ENCODE assay signal across 12 cellular contexts in the genomic region with DNA sequence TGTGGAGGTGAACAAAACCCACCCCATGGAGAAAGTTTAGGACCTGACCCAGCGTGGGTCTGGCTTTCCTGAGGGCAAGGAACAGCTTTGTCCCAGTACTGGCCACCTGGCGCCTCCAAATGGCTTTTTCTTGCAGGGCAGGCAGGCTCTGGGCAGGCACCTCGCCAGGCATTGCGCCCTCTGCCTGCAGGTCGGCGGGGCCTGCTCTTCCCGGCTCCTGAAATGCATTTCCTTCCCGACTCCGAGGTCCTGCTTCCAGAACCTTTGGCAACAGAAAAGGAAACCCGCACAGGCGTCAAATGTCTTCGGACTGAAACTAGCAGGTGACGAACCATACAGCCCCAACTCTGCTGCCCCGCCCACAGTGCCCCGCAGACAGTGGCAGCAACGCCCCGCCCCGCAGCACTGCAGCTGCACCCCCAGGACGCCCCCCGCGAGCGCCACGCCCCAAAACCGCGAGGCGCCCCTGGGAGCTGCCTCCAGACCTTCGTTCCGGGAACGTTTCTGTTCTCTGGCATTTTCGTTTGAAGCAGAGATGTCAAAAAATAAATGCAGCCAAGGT.
A peak's percentile ranks its signal among the peaks of the same experiment; 100 is the strongest.
DNase-seq lines count a peak whose midpoint lies in the region; ATAC-seq, FAIRE-seq and TF ChIP-seq lines count a peak whose summit lies in the region.
"Had no signal": no experiment of that assay in that cellular context is flagged by ENCODE, and none has a peak within 500 bp of the region (broad histone marks: within the 10 kb centered on the region; RNA-seq: fewer than 3 reads in every experiment).

No MANE protein-coding gene starts in this region.

- TF ChIP-seq RAD21 in HCT116 (IDR thresholded peaks at IDR 0.05; ENCODE audit: low read depth): peak; percentile 52

- H3K27me3 Mint-ChIP-seq in nephron progenitor cell (ENCODE audit: low read depth, poor library complexity): peaks cover 27% of the 10 kb centered on the region

- no peaks in the 10 kb centered on the region for H3K36me3 Mint-ChIP-seq in nephron progenitor cell (ENCODE audit: low read depth)
- H3K36me3 Mint-ChIP-seq: activated CD4-positive, alpha-beta memory T cell treated with anti-CD3 and anti-CD28 coated beads for 36 hours had no signal

- H3K36me3 ChIP-seq in HCT116 (ENCODE audit: control insufficient read depth in 1 of 2, insufficient read depth in 2 of 2, low read length in 2 of 2) (no peaks in the 10 kb centered on the region), WERI-Rb-1 (no peaks in the 10 kb centered on the region)
- H3K36me3 ChIP-seq: SJSA1 had no signal

- FAIRE-seq in RCC 7860 (lab: Jason Lieb, UNC): no peak
- FAIRE-seq: endometrium had no signal

- peak overlapping the region; percentile 14; the same call in 1 of the 2 replicates for H3K4me2 ChIP-seq in HCT116 (ENCODE audit: low read length)

- no peaks in the 10 kb centered on the region for H4K20me1 ChIP-seq in HCT116 (ENCODE audit: insufficient read depth)

- intact Hi-C loops in HCT116 (cut with micrococcal nuclease): loop anchor here (5.0 kb wide), 1 partner anchor 1013 kb away; no protein-coding TSS in a partner anchor

- CTCF ChIA-PET in HCT116 (lab: Charles Lee): no interaction called here

- no peaks in the 10 kb centered on the region for H3K79me2 ChIP-seq in HCT116 (ENCODE audit: insufficient read depth, low read length)

- H3K9me2 ChIP-seq in HCT116 (ENCODE audit: insufficient read depth): no peaks in the 10 kb centered on the region

- ATAC-seq in HCT116 (peak; percentile 91), GM19452 (IDR thresholded peaks at IDR 0.05; ENCODE audit: unreplicated experiment) (no peak)

- H3K27ac ChIP-seq in HCT116 (ENCODE audit: low read depth, low read length): no peak overlapping the region
- no peak overlapping the region for H3K27ac ChIP-seq in WERI-Rb-1
- H3K27ac ChIP-seq: SJSA1 had no signal

- no peak overlapping the region for H2AFZ ChIP-seq in HCT116 (ENCODE audit: low read depth, low read length, poor library complexity, severe bottlenecking)

- DNase-seq in COLO829 (ENCODE audit: low spot score) (peak; percentile 8), HCT116 (ENCODE audit: low read depth, low spot score) (peak; percentile 18), WERI-Rb-1 (peak; percentile 67), nephron progenitor cell (peak; percentile 23), putamen (ENCODE audit: low spot score) (no peak), RCC 7860 (ENCODE audit: low spot score) (no peak)
- no peak for DNase-seq in stimulated activated CD4-positive, alpha-beta T cell treated with anti-CD3 and anti-CD28 coated beads, Interleukin-12 subunit alpha, Interleukin-12 subunit beta, amount 100 ng/mL, for 4 hours
- DNase-seq: activated CD4-positive, alpha-beta memory T cell treated with anti-CD3 and anti-CD28 coated beads for 36 hours had no signal

- H3K4me3 Mint-ChIP-seq in nephron progenitor cell: no peak overlapping the region
- H3K4me3 Mint-ChIP-seq: activated CD4-positive, alpha-beta memory T cell treated with anti-CD3 and anti-CD28 coated beads for 36 hours; stimulated activated naive CD8-positive, alpha-beta T cell treated with anti-CD3 and anti-CD28 coated beads, Interleukin-15, Interleukin-2, amounts not matched to agents 100 ng/mL and 50 ng/mL, for 24 hours had no signal

- no peaks in the 10 kb centered on the region for H3K9me3 Mint-ChIP-seq in nephron progenitor cell
- H3K9me3 Mint-ChIP-seq: activated CD4-positive, alpha-beta memory T cell treated with anti-CD3 and anti-CD28 coated beads for 36 hours; stimulated activated naive CD8-positive, alpha-beta T cell treated with anti-CD3 and anti-CD28 coated beads, Interleukin-15, Interleukin-2, amounts not matched to agents 100 ng/mL and 50 ng/mL, for 24 hours had no signal

- H3K4me3 ChIP-seq in HCT116 (replicated peaks in 1 of 2; ENCODE audit: low read depth in 1 of 2, low read length in 2 of 2): no peak overlapping the region
- no peak overlapping the region for H3K4me3 ChIP-seq in WERI-Rb-1 (ENCODE audit: low read depth, low read length)
- H3K4me3 ChIP-seq: SJSA1 had no signal

- RAD21 ChIA-PET in HCT116 (lab: Charles Lee; ENCODE audit: low non-redundant PET in 1 of 2, low total read pairs in 2 of 2, uncharacterized antibody in 2 of 2, unreplicated experiment in 2 of 2): no interaction called here

- no peak overlapping the region for H3K27ac Mint-ChIP-seq in nephron progenitor cell
- H3K27ac Mint-ChIP-seq: activated CD4-positive, alpha-beta memory T cell treated with anti-CD3 and anti-CD28 coated beads for 36 hours; stimulated activated naive CD8-positive, alpha-beta T cell treated with anti-CD3 and anti-CD28 coated beads, Interleukin-15, Interleukin-2, amounts not matched to agents 100 ng/mL and 50 ng/mL, for 24 hours had no signal

- H3K4me1 ChIP-seq in HCT116 (ENCODE audit: control insufficient read depth in 1 of 2, insufficient read depth in 2 of 2, low read length in 2 of 2): no peaks in the 10 kb centered on the region
- H3K4me1 ChIP-seq: SJSA1 had no signal

- peak; percentile 65 to 94 (median 69) for TF ChIP-seq CTCF in HCT116 (IDR thresholded peaks at IDR 0.05 in 2 of 3, conservative IDR thresholded peaks at IDR 0.05 in 1 of 3; ENCODE audit: borderline replicate concordance in 1 of 3, insufficient read depth in 1 of 3, low read depth in 2 of 3, low read length in 2 of 3)
- TF ChIP-seq CTCF in WERI-Rb-1 (IDR thresholded peaks at IDR 0.05; ENCODE audit: low read depth, low read length): peak; percentile 94
- TF ChIP-seq CTCF in nephron progenitor cell (IDR thresholded peaks at IDR 0.05): peak; percentile 34

- no peak for TF ChIP-seq POLR2A in HCT116 (IDR thresholded peaks at IDR 0.05; ENCODE audit: borderline replicate concordance, extremely low read depth, insufficient read depth, insufficient read length)

- H3K9me3 ChIP-seq in HCT116 (ENCODE audit: control insufficient read depth in 1 of 2, insufficient read depth in 1 of 2, low read depth in 1 of 2, low read length in 2 of 2) (no peaks in the 10 kb centered on the region), WERI-Rb-1 (ENCODE audit: severe bottlenecking) (no peaks in the 10 kb centered on the region)

- no TSS peak for BruUV-seq in HCT116 (replicated peaks; lab: Mats Ljungman, UMichigan)

- H3K27me3 ChIP-seq in HCT116 (ENCODE audit: insufficient read depth, low read length): no peaks in the 10 kb centered on the region
- no peaks in the 10 kb centered on the region for H3K27me3 ChIP-seq in WERI-Rb-1 (ENCODE audit: insufficient read depth, low read depth, severe bottlenecking)
- H3K27me3 ChIP-seq: SJSA1 had no signal

- H3K4me1 Mint-ChIP-seq in nephron progenitor cell: peaks cover 6% of the 10 kb centered on the region

- POLR2A ChIA-PET in HCT116 (lab: Charles Lee): no interaction called here

- no peak overlapping the region for H3K9ac ChIP-seq in HCT116 (ENCODE audit: low read length)

TF ChIP-seq in HCT116, 20 proteins besides CTCF, POLR2A, EP300 and RAD21:
- no peak for TF ChIP-seq EZH2 (IDR thresholded peaks at IDR 0.05)

Comparison
In these comparisons a context has a peak if more than half of its experiments do, and no peak if none do; other contexts are left out.
1. DNase-seq: peak in COLO829 (single experiment), HCT116 (single experiment), WERI-Rb-1 (single experiment) and nephron progenitor cell (single experiment); none in putamen (single experiment), RCC 7860 (single experiment) and stimulated activated CD4-positive, alpha-beta T cell treated with anti-CD3 and anti-CD28 coated beads, Interleukin-12 subunit alpha, Interleukin-12 subunit beta, amount 100 ng/mL, for 4 hours (single experiment).
2. CTCF ChIP-seq: peak in every context shown above with its lines; median percentile 94 in WERI-Rb-1; 69 in HCT116; 34 in nephron progenitor cell.